In genomic region chr5:150700298-150700599, GRCh38 we compare ENCODE assay signal across 8 cellular contexts. TPM values are rescaled to one million over a fixed set of nuclear protein-coding genes. Genes with fewer than 3 reads are reported as not detected.
DNase-seq lines count a peak whose midpoint lies in the region; ATAC-seq and TF ChIP-seq lines count a peak whose summit lies in the region.

No MANE protein-coding gene starts in this region.

- H3K36me3 Mint-ChIP-seq in activated CD8-positive, alpha-beta T cell treated with anti-CD3 and anti-CD28 coated beads for 36 hours (ENCODE audit: low read depth) = peaks cover 26% of the 10 kb centered on the region
- H3K36me3 Mint-ChIP-seq in activated CD8-positive, alpha-beta T cell treated with anti-CD3 and anti-CD28 coated beads, Interleukin-2, amount 10 ng/mL, durations not matched to agents 7 days and 5 days (ENCODE audit: low read depth) = peaks cover 25% of the 10 kb centered on the region

- ATAC-seq in activated CD8-positive, alpha-beta T cell treated with anti-CD3 and anti-CD28 coated beads for 36 hours = peak; percentile 6
- no peak for ATAC-seq in activated CD8-positive, alpha-beta T cell treated with anti-CD3 and anti-CD28 coated beads, Interleukin-2, amount 10 ng/mL, durations not matched to agents 7 days and 5 days
- ATAC-seq in GM21737 (IDR thresholded peaks at IDR 0.05; ENCODE audit: unreplicated experiment) = no peak

- peak overlapping the region; percentile 99; the same call in 1 of the 2 replicates for H3K4me3 ChIP-seq in iPS DF 6.9 (ENCODE audit: low read length)
- peak overlapping the region; percentile 85 to 98 (median 93) for H3K4me3 ChIP-seq in thyroid gland (replicated peaks in 1 of 3)

- CTCF ChIA-PET in activated CD8-positive, alpha-beta T cell treated with anti-CD3 and anti-CD28 coated beads for 36 hours (lab: Charles Lee) = interaction anchor here (0.7 to 4.5 kb wide), 26 partner anchors 9 to 465 kb away, joined by 3 to 36 read pairs (median 5); partner anchors contain the start of genes DCTN4, IRGM, RPS14 and SMIM3
- CTCF ChIA-PET in activated CD8-positive, alpha-beta T cell treated with anti-CD3 and anti-CD28 coated beads, Interleukin-2, amount 10 ng/mL, durations not matched to agents 7 days and 5 days (lab: Charles Lee) = interaction anchor here (0.6 to 5.8 kb wide), 29 partner anchors 8 to 465 kb away, joined by 3 to 107 read pairs (median 5); partner anchors contain the start of genes DCTN4, IRGM, SMIM3 and TNIP1
- CTCF ChIA-PET in RWPE1 (lab: Yijun Ruan, JAX) = interaction anchor here (0.6 to 2.6 kb wide), 15 partner anchors 9 to 257 kb away, joined by 3 to 21 read pairs (median 4); partner anchors contain the start of genes IRGM and SMIM3

- no peak for TF ChIP-seq CTCF in activated CD8-positive, alpha-beta T cell treated with anti-CD3 and anti-CD28 coated beads for 36 hours (IDR thresholded peaks at IDR 0.05)
- no peak for TF ChIP-seq CTCF in RWPE1 (conservative IDR thresholded peaks at IDR 0.05; ENCODE audit: low read depth)
- no peak for TF ChIP-seq CTCF in thyroid gland (IDR thresholded peaks at IDR 0.05)

- H3K9me3 ChIP-seq in iPS DF 6.9 (ENCODE audit: control insufficient read depth, insufficient read depth, low read length) (no peaks in the 10 kb centered on the region), thyroid gland (no peaks in the 10 kb centered on the region)

- no peaks in the 10 kb centered on the region for H3K9me3 Mint-ChIP-seq in activated CD8-positive, alpha-beta T cell treated with anti-CD3 and anti-CD28 coated beads for 36 hours
- no peaks in the 10 kb centered on the region for H3K9me3 Mint-ChIP-seq in activated CD8-positive, alpha-beta T cell treated with anti-CD3 and anti-CD28 coated beads, Interleukin-2, amount 10 ng/mL, durations not matched to agents 7 days and 5 days (ENCODE audit: insufficient read depth)

- H3K27me3 ChIP-seq in iPS DF 6.9 (ENCODE audit: control insufficient read depth, insufficient read depth, low read length) (no peaks in the 10 kb centered on the region), thyroid gland (no peaks in the 10 kb centered on the region)

- H3K4me3 Mint-ChIP-seq in activated CD8-positive, alpha-beta T cell treated with anti-CD3 and anti-CD28 coated beads for 36 hours = no peak overlapping the region
- no peak overlapping the region for H3K4me3 Mint-ChIP-seq in activated CD8-positive, alpha-beta T cell treated with anti-CD3 and anti-CD28 coated beads, Interleukin-2, amount 10 ng/mL, durations not matched to agents 7 days and 5 days

- no peak for DNase-seq in activated CD8-positive, alpha-beta T cell treated with anti-CD3 and anti-CD28 coated beads for 36 hours
- DNase-seq in activated CD8-positive, alpha-beta T cell treated with anti-CD3 and anti-CD28 coated beads, Interleukin-2, amount 10 ng/mL, durations not matched to agents 7 days and 5 days = no peak
- no peak for DNase-seq in RWPE1 (ENCODE audit: low spot score)
- no peak for DNase-seq in iPS DF 6.9 (ENCODE audit: low read depth, low spot score)
- no peak for DNase-seq in thyroid gland
- DNase-seq in Kasumi-1 (lab: John Stamatoyannopoulos, UW) = no peak
- no peak for DNase-seq in NCI-H82 treated with DMSO at 0.1 percent for 48 hours (lab: John Stamatoyannopoulos, UW; ENCODE audit: unreplicated experiment)

- no peak overlapping the region for H3K27ac Mint-ChIP-seq in activated CD8-positive, alpha-beta T cell treated with anti-CD3 and anti-CD28 coated beads for 36 hours
- H3K27ac Mint-ChIP-seq in activated CD8-positive, alpha-beta T cell treated with anti-CD3 and anti-CD28 coated beads, Interleukin-2, amount 10 ng/mL, durations not matched to agents 7 days and 5 days = no peak overlapping the region

- POLR2A ChIA-PET in activated CD8-positive, alpha-beta T cell treated with anti-CD3 and anti-CD28 coated beads for 36 hours (lab: Charles Lee) = interaction anchor here (0.6 to 3.0 kb wide), 15 partner anchors 8 to 792 kb away, joined by 3 to 19 read pairs (median 5); partner anchors contain the start of gene IRGM
- POLR2A ChIA-PET in activated CD8-positive, alpha-beta T cell treated with anti-CD3 and anti-CD28 coated beads, Interleukin-2, amount 10 ng/mL, durations not matched to agents 7 days and 5 days (lab: Charles Lee) = interaction anchor here (0.6 to 2.8 kb wide), 20 partner anchors 9 to 534 kb away, joined by 3 to 42 read pairs (median 6); partner anchors contain the start of genes CD74, DCTN4, IRGM and SMIM3
- POLR2A ChIA-PET in RWPE1 (lab: Yijun Ruan, JAX; ENCODE audit: low non-redundant PET) = interaction anchor here (0.8 to 1.5 kb wide), 2 partner anchors 59 to 90 kb away, joined by 4 to 8 read pairs; partner anchors contain the start of gene DCTN4

- H3K4me1 Mint-ChIP-seq in activated CD8-positive, alpha-beta T cell treated with anti-CD3 and anti-CD28 coated beads for 36 hours (ENCODE audit: low read depth) = peaks cover 16% of the 10 kb centered on the region
- peaks cover 2% of the 10 kb centered on the region for H3K4me1 Mint-ChIP-seq in activated CD8-positive, alpha-beta T cell treated with anti-CD3 and anti-CD28 coated beads, Interleukin-2, amount 10 ng/mL, durations not matched to agents 7 days and 5 days (ENCODE audit: low read depth)

- intact Hi-C loops in activated CD8-positive, alpha-beta T cell treated with anti-CD3 and anti-CD28 coated beads for 36 hours (cut with micrococcal nuclease) = loop anchor here (5.0 kb wide), 1 partner anchor 82 kb away; no protein-coding TSS in a partner anchor
- intact Hi-C loops in thyroid gland (cut with DNase I) = loop anchor here (5.0 kb wide), 1 partner anchor 82 kb away; no protein-coding TSS in a partner anchor

- no peaks in the 10 kb centered on the region for H3K4me1 ChIP-seq in iPS DF 6.9 (ENCODE audit: control insufficient read depth, insufficient read depth, low read length)
- H3K4me1 ChIP-seq in thyroid gland = peaks cover 14 to 18% of the 10 kb centered on the region in 2 donors

- TF ChIP-seq POLR2A in thyroid gland (IDR thresholded peaks at IDR 0.05) = no peak

- WGBS in iPS DF 6.9 (ENCODE audit: insufficient coverage, insufficient read length) = no CpG with 5 or more reads among the region's 12 CpGs
- 1% methylated on average over 12 of the region's 12 CpGs for WGBS in thyroid gland, 2 donors

- H3K27ac ChIP-seq in RWPE1 (peak overlapping the region; percentile 89), iPS DF 6.9 (ENCODE audit: low read length) (no peak overlapping the region), thyroid gland (peak overlapping the region in 2 of 3 donors; percentile 93 to 97)

- H3K36me3 ChIP-seq in iPS DF 6.9 (ENCODE audit: control insufficient read depth, insufficient read depth, low read length) = peaks cover 9% of the 10 kb centered on the region; the same call in 1 of the 2 replicates
- peaks cover 28 to 36% of the 10 kb centered on the region in 2 donors for H3K36me3 ChIP-seq in thyroid gland

- H3K27me3 Mint-ChIP-seq in activated CD8-positive, alpha-beta T cell treated with anti-CD3 and anti-CD28 coated beads for 36 hours = no peaks in the 10 kb centered on the region
- no peaks in the 10 kb centered on the region for H3K27me3 Mint-ChIP-seq in activated CD8-positive, alpha-beta T cell treated with anti-CD3 and anti-CD28 coated beads, Interleukin-2, amount 10 ng/mL, durations not matched to agents 7 days and 5 days (ENCODE audit: low read depth)

RNA-seq across cellular contexts. Expression of gene RBM22, which starts 0.6 kb away (rescaled TPM):
- 10 to 100 TPM; 53.1 to 59.7 TPM for total RNA-seq in activated CD8-positive, alpha-beta T cell treated with anti-CD3 and anti-CD28 coated beads for 36 hours
- total RNA-seq in activated CD8-positive, alpha-beta T cell treated with anti-CD3 and anti-CD28 coated beads, Interleukin-2, amount 10 ng/mL, durations not matched to agents 7 days and 5 days = 10 to 100 TPM; 64.0 to 65.2 TPM
- 10 to 100 TPM; 39.1 to 47.2 (median 42.9) TPM for total RNA-seq in thyroid gland

RNA-seq across cellular contexts. Expression of gene MYOZ3, which starts 39.2 kb away (rescaled TPM):
- under 1 TPM; 0.11 to 0.20 TPM for total RNA-seq in activated CD8-positive, alpha-beta T cell treated with anti-CD3 and anti-CD28 coated beads for 36 hours
- not detected for total RNA-seq in activated CD8-positive, alpha-beta T cell treated with anti-CD3 and anti-CD28 coated beads, Interleukin-2, amount 10 ng/mL, durations not matched to agents 7 days and 5 days
- total RNA-seq in thyroid gland = under 1 TPM in 3 of 4 donors, not detected in 1; 0.11 to 0.29 (median 0.13) TPM

RNA-seq across cellular contexts. Expression of gene DCTN4, which starts 58.6 kb away (rescaled TPM):
- total RNA-seq in activated CD8-positive, alpha-beta T cell treated with anti-CD3 and anti-CD28 coated beads for 36 hours = 10 to 100 TPM; 30.1 to 35.5 TPM
- total RNA-seq in activated CD8-positive, alpha-beta T cell treated with anti-CD3 and anti-CD28 coated beads, Interleukin-2, amount 10 ng/mL, durations not matched to agents 7 days and 5 days = 10 to 100 TPM; 35.0 to 35.4 TPM
- total RNA-seq in thyroid gland = 10 to 100 TPM; 65.4 to 78.5 (median 72.8) TPM

RNA-seq across cellular contexts. Expression of gene SYNPO, which starts 59.8 kb away (rescaled TPM):
- total RNA-seq in activated CD8-positive, alpha-beta T cell treated with anti-CD3 and anti-CD28 coated beads for 36 hours = under 1 TPM; 0.18 to 0.22 TPM
- under 1 TPM in 1 of 2 experiments, not detected in 1; 0.10 TPM for total RNA-seq in activated CD8-positive, alpha-beta T cell treated with anti-CD3 and anti-CD28 coated beads, Interleukin-2, amount 10 ng/mL, durations not matched to agents 7 days and 5 days
- 10 to 100 TPM in 3 of 4 donors, 1 to 10 TPM in 1; 8.8 to 19.3 (median 14.1) TPM for total RNA-seq in thyroid gland
